Comparison of ENCODE assay signal across 14 cellular contexts in the genomic region with DNA sequence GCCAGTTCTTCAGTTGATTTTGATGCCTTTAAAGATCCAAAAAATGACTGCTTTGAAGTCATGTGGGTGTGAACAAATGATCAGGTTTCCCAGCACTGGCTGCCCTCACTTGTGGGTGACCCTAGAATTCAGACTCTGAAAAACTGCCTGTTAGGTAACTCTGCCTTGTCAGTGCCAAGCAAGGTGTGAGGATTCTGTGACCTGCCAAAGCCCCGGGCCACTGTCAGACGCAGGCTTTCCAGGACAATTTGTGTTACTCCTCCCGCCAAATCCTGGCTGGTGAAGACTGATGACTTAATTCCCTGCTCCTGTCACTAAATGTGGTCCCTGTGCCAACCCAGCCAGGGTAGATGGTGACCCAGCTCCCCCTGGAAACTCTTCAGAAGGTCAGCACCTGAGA.
"Had no signal": no experiment of that assay in that cellular context is flagged by ENCODE, and none has a peak within 500 bp of the region (broad histone marks: within the 10 kb centered on the region; RNA-seq: fewer than 3 reads in every experiment).

No MANE protein-coding gene starts in this region.

- H3K27me3 ChIP-seq: pancreas, tibial nerve, uterus had no signal

- H3K36me3 ChIP-seq: neutrophil, pancreas, uterus had no signal

- H3K9me3 ChIP-seq: neutrophil, pancreas, uterus had no signal

- H3K4me3 ChIP-seq: lung, pancreas, tibial nerve, uterus had no signal

- DNase-seq: activated B cell treated with CpG ODN at 0.5 μM for 24 hours; activated CD4-positive, alpha-beta memory T cell treated with anti-CD3 and anti-CD28 coated beads, Interleukin-2, amount 10 ng/mL, durations not matched to agents 7 days and 5 days; activated CD4-positive, alpha-beta T cell treated with anti-CD3 and anti-CD28 coated beads for 4 hours; activated CD8-positive, alpha-beta memory T cell treated with anti-CD3 and anti-CD28 coated beads, Interleukin-2, amount 10 ng/mL, durations not matched to agents 7 days and 5 days; activated naive CD4-positive, alpha-beta T cell treated with Interleukin-2 at 50 U/mL for 16 hours; activated naive CD8-positive, alpha-beta T cell treated with anti-CD3 and anti-CD28 coated beads, Interleukin-2, amount 10 ng/mL, durations not matched to agents 7 days and 5 days; activated T-cell treated with anti-CD3 and anti-CD28 coated beads, Interleukin-2, amount 50 U/mL, for 1 hour; cortex of kidney; pancreas; stimulated activated naive CD4-positive, alpha-beta T cell; uterus had no signal

- H3K4me1 ChIP-seq: pancreas, uterus had no signal

- H3K27ac ChIP-seq: neutrophil, pancreas had no signal
